8 cellular contexts compared by ENCODE assay signal in genomic region chr2:62705859-62706720, GRCh38. TPM values are rescaled to one million over a fixed set of nuclear protein-coding genes. Genes with fewer than 3 reads are reported as not detected.
DNase-seq lines count a peak whose midpoint lies in the region; ATAC-seq and TF ChIP-seq lines count a peak whose summit lies in the region.

No MANE protein-coding gene starts in this region.

- H3K27ac ChIP-seq in gastroesophageal sphincter (peak overlapping the region; percentile 95 to 98 (median 96)), aorta (ENCODE audit: low read depth in 1 of 2, low read length in 2 of 2) (peak overlapping the region in 1 of 2 donors; percentile 66)

- H3K27me3 ChIP-seq in gastroesophageal sphincter (no peaks in the 10 kb centered on the region), aorta (ENCODE audit: control insufficient read depth in 1 of 2, insufficient read depth in 2 of 2, low read length in 1 of 2) (no peaks in the 10 kb centered on the region)

- H3K4me1 Mint-ChIP-seq in neural crest cell: peaks cover 31% of the 10 kb centered on the region

- peak overlapping the region; percentile 86 for H3K4me3 Mint-ChIP-seq in neural crest cell

- H3K4me1 ChIP-seq in gastroesophageal sphincter (peaks cover 4 to 52% (median 10%) of the 10 kb centered on the region in 3 donors), aorta (ENCODE audit: control insufficient read depth in 1 of 2, insufficient read depth in 2 of 2, low read length in 2 of 2) (peaks cover 0 to 7% of the 10 kb centered on the region in 2 donors)

- 3 to 4% methylated on average over 16 to 22 of the region's 57 CpGs for WGBS in gastroesophageal sphincter (ENCODE audit: low coverage in 1 of 2), 2 donors
- 0 to 1% methylated on average over 38 to 57 of the region's 57 CpGs for WGBS in aorta, 2 donors

- no peak for TF ChIP-seq POLR2A in gastroesophageal sphincter (IDR thresholded peaks at IDR 0.05)

- no peak for TF ChIP-seq EP300 in gastroesophageal sphincter (IDR thresholded peaks at IDR 0.05)

- TF ChIP-seq CTCF in gastroesophageal sphincter (IDR thresholded peaks at IDR 0.05): peak; percentile 15 to 64 (median 48)
- peak; percentile 60 for TF ChIP-seq CTCF in neural crest cell (conservative IDR thresholded peaks at IDR 0.05)

- H3K36me3 ChIP-seq in gastroesophageal sphincter: peaks cover 0 to 1% of the 10 kb centered on the region in 2 donors
- no peaks in the 10 kb centered on the region for H3K36me3 ChIP-seq in aorta (ENCODE audit: control insufficient read depth in 1 of 2, insufficient read depth in 2 of 2, low read length in 1 of 2)

- peaks cover 9% of the 10 kb centered on the region for H3K36me3 Mint-ChIP-seq in neural crest cell (ENCODE audit: low read depth)

- H3K27ac Mint-ChIP-seq in neural crest cell (ENCODE audit: unreplicated experiment): peak overlapping the region; percentile 30

- H3K9me3 ChIP-seq in gastroesophageal sphincter: no peaks in the 10 kb centered on the region
- no peaks in the 10 kb centered on the region for H3K9me3 ChIP-seq in aorta (ENCODE audit: control insufficient read depth, low read length)

- H3K9me3 Mint-ChIP-seq in neural crest cell: no peaks in the 10 kb centered on the region

- intact Hi-C loops in aorta (cut with DNase I): loop anchor here (1.0 to 10.0 kb wide), 3 partner anchors 201 to 249 kb away; partner anchors contain the start of gene TMEM17 (in 1 of the 2)

- ATAC-seq in HG03103 (IDR thresholded peaks at IDR 0.05; ENCODE audit: low read depth, unreplicated experiment) (peak; percentile 2), gastroesophageal sphincter (peak; percentile 54), aorta (ENCODE audit: low FRiP score) (peak; percentile 69)

- H3K4me3 ChIP-seq in gastroesophageal sphincter (peak overlapping the region; percentile 88 to 97), aorta (ENCODE audit: low read length in 2 of 2) (peak overlapping the region; percentile 75 to 79)

- peak; percentile 17 for DNase-seq in activated gamma-delta T cell treated with Interleukin-2 at 50 U/mL for 16 hours
- DNase-seq in activated gamma-delta T cell (lab: John Stamatoyannopoulos, UW): no peak
- DNase-seq in NOMO-1 treated with dmso at 0.1 percent for 144 hours (lab: John Stamatoyannopoulos, UW; ENCODE audit: unreplicated experiment): peak; percentile 18
- DNase-seq in activated naive CD4-positive, alpha-beta T cell treated with anti-CD3 and anti-CD28 coated beads, Interleukin-2, amount 50 U/mL, for 16 hours: peak; percentile 47
- peak; percentile 60 for DNase-seq in neural crest cell (ENCODE audit: low read depth, low spot score)
- peak; percentile 71 to 89 for DNase-seq in aorta

- H3K27me3 Mint-ChIP-seq in neural crest cell (ENCODE audit: low read depth): no peaks in the 10 kb centered on the region

RNA-seq across cellular contexts. Expression of gene EHBP1, which starts 0.6 kb away (rescaled TPM):
- total RNA-seq in gastroesophageal sphincter (100 to 1,000 TPM in 3 of 4 donors, 10 to 100 TPM in 1; 82.4 to 159 (median 146) TPM), neural crest cell (42.3 and 48.8 TPM in 2 replicates), aorta (10 to 100 TPM; 42.7 to 70.9 TPM)
- 10 to 100 TPM; 12.0 to 13.5 TPM for polyA plus RNA-seq in aorta

Comparison
In these comparisons a context has a peak if more than half of its experiments do, and no peak if none do; other contexts are left out.
1. ATAC-seq: peak in every context shown above with its lines; median percentile 69 in aorta; 54 in gastroesophageal sphincter; 2 in HG03103.